In genomic region chr20:45288860-45289259, GRCh38 we compare ENCODE assay signal across 36 cellular contexts. TPM values are rescaled to one million over a fixed set of nuclear protein-coding genes. Genes with fewer than 3 reads are reported as not detected.
"Had no signal": no experiment of that assay in that cellular context is flagged by ENCODE, and none has a peak within 500 bp of the region (broad histone marks: within the 10 kb centered on the region; RNA-seq: fewer than 3 reads in every experiment).

No MANE protein-coding gene starts in this region.

- H3K27me3 ChIP-seq: body of pancreas had no signal

- H3K27ac Mint-ChIP-seq: activated CD8-positive, alpha-beta memory T cell treated with anti-CD3 and anti-CD28 coated beads, Interleukin-2, amount 10 ng/mL, durations not matched to agents 7 days and 5 days; activated CD8-positive, alpha-beta T cell treated with anti-CD3 and anti-CD28 coated beads for 36 hours; activated naive CD4-positive, alpha-beta T cell treated with anti-CD3 and anti-CD28 coated beads, Interleukin-2, amount 10 ng/mL, durations not matched to agents 7 days and 5 days; activated naive CD8-positive, alpha-beta T cell; activated T-helper 1 cell treated with anti-CD3 and anti-CD28 coated beads, Interleukin-12 subunit alpha, Interleukin-12 subunit beta, Interleukin-2, Interleukin-4 antibody, amounts not matched to agents 30 ng/mL and 10 ng/mL and 1 ng/mL, durations not matched to agents 14 hours and 24 hours and 36 hours; activated T-helper 2 cell treated with anti-CD3 and anti-CD28 coated beads, Interferon-gamma antibody, Interleukin-2, Interleukin-4, amounts not matched to agents 10 μg/mL and 5 μg/mL and 100 μg/mL, durations not matched to agents 14 hours and 24 hours and 36 hours had no signal

- ATAC-seq: activated CD8-positive, alpha-beta memory T cell treated with anti-CD3 and anti-CD28 coated beads, Interleukin-2, amount 10 ng/mL, durations not matched to agents 7 days and 5 days; activated CD8-positive, alpha-beta T cell treated with anti-CD3 and anti-CD28 coated beads for 36 hours; body of pancreas; gastroesophageal sphincter; heart right ventricle; WTC11 had no signal

- H3K27ac ChIP-seq: body of pancreas, epithelial cell of prostate, esophagus squamous epithelium, gastroesophageal sphincter, heart right ventricle, VCaP had no signal

- H3K4me3 ChIP-seq: body of pancreas, esophagus squamous epithelium, gastroesophageal sphincter, heart right ventricle had no signal

- H3K4me3 Mint-ChIP-seq: activated CD8-positive, alpha-beta memory T cell treated with anti-CD3 and anti-CD28 coated beads, Interleukin-2, amount 10 ng/mL, durations not matched to agents 7 days and 5 days; activated CD8-positive, alpha-beta T cell treated with anti-CD3 and anti-CD28 coated beads for 36 hours; activated naive CD4-positive, alpha-beta T cell treated with anti-CD3 and anti-CD28 coated beads, Interleukin-2, amount 10 ng/mL, durations not matched to agents 7 days and 5 days; activated naive CD8-positive, alpha-beta T cell; activated T-helper 1 cell treated with anti-CD3 and anti-CD28 coated beads, Interleukin-12 subunit alpha, Interleukin-12 subunit beta, Interleukin-2, Interleukin-4 antibody, amounts not matched to agents 30 ng/mL and 10 ng/mL and 1 ng/mL, durations not matched to agents 14 hours and 24 hours and 36 hours; WTC11 had no signal

- H3K36me3 ChIP-seq: esophagus squamous epithelium, gastroesophageal sphincter, heart right ventricle had no signal

- H3K9me3 ChIP-seq: body of pancreas, esophagus squamous epithelium, gastroesophageal sphincter, heart right ventricle had no signal

- H3K9me3 Mint-ChIP-seq: activated CD8-positive, alpha-beta T cell treated with anti-CD3 and anti-CD28 coated beads for 36 hours; activated naive CD4-positive, alpha-beta T cell treated with anti-CD3 and anti-CD28 coated beads, Interleukin-2, amount 10 ng/mL, durations not matched to agents 7 days and 5 days; activated T-helper 1 cell treated with anti-CD3 and anti-CD28 coated beads, Interleukin-12 subunit alpha, Interleukin-12 subunit beta, Interleukin-2, Interleukin-4 antibody, amounts not matched to agents 30 ng/mL and 10 ng/mL and 1 ng/mL, durations not matched to agents 14 hours and 24 hours and 36 hours; activated T-helper 2 cell treated with anti-CD3 and anti-CD28 coated beads, Interferon-gamma antibody, Interleukin-2, Interleukin-4, amounts not matched to agents 10 μg/mL and 5 μg/mL and 100 μg/mL, durations not matched to agents 14 hours and 24 hours and 36 hours had no signal

- H3K36me3 Mint-ChIP-seq: activated CD8-positive, alpha-beta memory T cell treated with anti-CD3 and anti-CD28 coated beads, Interleukin-2, amount 10 ng/mL, durations not matched to agents 7 days and 5 days; activated naive CD4-positive, alpha-beta T cell treated with anti-CD3 and anti-CD28 coated beads, Interleukin-2, amount 10 ng/mL, durations not matched to agents 7 days and 5 days; activated naive CD8-positive, alpha-beta T cell had no signal

- FAIRE-seq: colon, endometrium, endothelial cell of umbilical vein had no signal

- DNase-seq: activated CD4-positive, alpha-beta T cell treated with anti-CD3 and anti-CD28 coated beads for 48 hours; activated CD4-positive, alpha-beta T cell treated with anti-CD3 and anti-CD28 coated beads, Interleukin-2, amount 50 U/mL, for 1 hour; activated CD4-positive, alpha-beta T cell treated with anti-CD3 and anti-CD28 coated beads, Interleukin-2, amount 50 U/mL, for 48 hours; activated CD8-positive, alpha-beta memory T cell treated with anti-CD3 and anti-CD28 coated beads, Interleukin-2, amount 10 ng/mL, durations not matched to agents 7 days and 5 days; activated CD8-positive, alpha-beta memory T cell treated with anti-CD3 and anti-CD28 coated beads, Interleukin-2, amount 50 U/mL, for 4 hours; activated CD8-positive, alpha-beta T cell treated with anti-CD3 and anti-CD28 coated beads for 36 hours; activated effector memory CD4-positive, alpha-beta T cell treated with anti-CD3 and anti-CD28 coated beads, Interleukin-2, amount 50 U/mL, for 16 hours; activated naive CD4-positive, alpha-beta T cell treated with anti-CD3 and anti-CD28 coated beads, Interleukin-2, amount 10 ng/mL, durations not matched to agents 7 days and 5 days; activated T-cell treated with anti-CD3 and anti-CD28 coated beads, Interleukin-2, amount 50 U/mL, for 1 hour; activated T-cell treated with anti-CD3 and anti-CD28 coated beads, Interleukin-2, amount 50 U/mL, for 48 hours; amniotic stem cell; aorta; body of pancreas; caudate nucleus; effector CD8-positive, alpha-beta T cell; esophagus squamous epithelium; foreskin melanocyte; heart right ventricle; T-helper 1 cell; T-helper 2 cell had no signal

RNA-seq across cellular contexts. Expression of gene RBPJL, which starts 17.8 kb away (rescaled TPM):
- total RNA-seq: activated CD8-positive, alpha-beta memory T cell treated with anti-CD3 and anti-CD28 coated beads for 36 hours; activated CD8-positive, alpha-beta memory T cell treated with anti-CD3 and anti-CD28 coated beads, Interleukin-2, amount 10 ng/mL, durations not matched to agents 7 days and 5 days; activated CD8-positive, alpha-beta T cell treated with anti-CD3 and anti-CD28 coated beads for 36 hours; activated T-helper 2 cell treated with anti-CD3 and anti-CD28 coated beads, Interferon-gamma antibody, Interleukin-2, Interleukin-4, amounts not matched to agents 10 μg/mL and 5 μg/mL and 100 μg/mL, durations not matched to agents 14 hours and 24 hours and 36 hours; aorta; chondrocyte; dermis microvascular lymphatic vessel endothelial cell; endothelial cell of umbilical vein; esophagus squamous epithelium; fibroblast of lung; fibroblast of villous mesenchyme; gastroesophageal sphincter; glomerular endothelial cell; heart right ventricle had no signal
- polyA plus RNA-seq: endothelial cell of umbilical vein, fibroblast of lung had no signal

RNA-seq across cellular contexts. Expression of gene MATN4, which starts 19.2 kb away (rescaled TPM):
- total RNA-seq: endothelial cell of umbilical vein, fibroblast of villous mesenchyme, gastroesophageal sphincter, glomerular endothelial cell had no signal

RNA-seq across cellular contexts. Expression of gene SLPI, which starts 34.5 kb away (rescaled TPM):
- total RNA-seq: activated CD8-positive, alpha-beta memory T cell treated with anti-CD3 and anti-CD28 coated beads for 36 hours; activated CD8-positive, alpha-beta memory T cell treated with anti-CD3 and anti-CD28 coated beads, Interleukin-2, amount 10 ng/mL, durations not matched to agents 7 days and 5 days; activated CD8-positive, alpha-beta T cell treated with anti-CD3 and anti-CD28 coated beads for 36 hours; activated T-helper 1 cell treated with anti-CD3 and anti-CD28 coated beads, Interleukin-12 subunit alpha, Interleukin-12 subunit beta, Interleukin-2, Interleukin-4 antibody, amounts not matched to agents 30 ng/mL and 10 ng/mL and 1 ng/mL, durations not matched to agents 14 hours and 24 hours and 36 hours; activated T-helper 2 cell treated with anti-CD3 and anti-CD28 coated beads, Interferon-gamma antibody, Interleukin-2, Interleukin-4, amounts not matched to agents 10 μg/mL and 5 μg/mL and 100 μg/mL, durations not matched to agents 14 hours and 24 hours and 36 hours; endothelial cell of umbilical vein; fibroblast of villous mesenchyme; glomerular endothelial cell had no signal
- polyA plus RNA-seq: endothelial cell of umbilical vein had no signal
